Comparison of ENCODE assay signal across 8 cellular contexts in genomic region chr19:51367565-51368365, GRCh38. TPM values are rescaled to one million over a fixed set of nuclear protein-coding genes. Genes with fewer than 3 reads are reported as not detected.
DNase-seq lines count a peak whose midpoint lies in the region; TF ChIP-seq lines count a peak whose summit lies in the region.

No MANE protein-coding gene starts in this region.

- peak in 1 of 4 donors; percentile 5 for TF ChIP-seq POLR2A in stomach (IDR thresholded peaks at IDR 0.05)

- H3K27ac ChIP-seq in stomach, result peak overlapping the region; percentile 84 to 98 (median 93)

- 0 to 2% (median 1%) methylated on average over 29 to 64 of the region's 64 CpGs for WGBS in stomach, 5 donors

- H3K36me3 Mint-ChIP-seq in neural crest cell (ENCODE audit: low read depth), result no peaks in the 10 kb centered on the region

- H3K4me3 ChIP-seq in fibroblast of villous mesenchyme (ENCODE audit: low read depth, low read length) (peak overlapping the region; percentile 81), stomach (peak overlapping the region; percentile 72 to 85 (median 77))

- H3K36me3 ChIP-seq in stomach, result no peaks in the 10 kb centered on the region

- TF ChIP-seq EP300 in stomach (IDR thresholded peaks at IDR 0.05), result no peak

- H3K4me3 Mint-ChIP-seq in neural crest cell, result peak overlapping the region; percentile 99

- DNase-seq in CMK (ENCODE audit: low read depth), result peak; percentile 100
- DNase-seq in GM20000 (ENCODE audit: low spot score), result peak; percentile 98
- DNase-seq in HT-29 (ENCODE audit: low spot score), result peak; percentile 100
- DNase-seq in SHP77 treated with DMSO at 0.1 percent for 48 hours (lab: John Stamatoyannopoulos, UW), result peak; percentile 89
- DNase-seq in activated gamma-delta T cell treated with Interleukin-2 at 50 U/mL for 16 hours, result peak; percentile 95
- peak; percentile 99 for DNase-seq in fibroblast of villous mesenchyme (ENCODE audit: low read depth)
- DNase-seq in neural crest cell (ENCODE audit: low read depth, low spot score), result peak; percentile 99
- DNase-seq in stomach, result peak; percentile 99

- peak overlapping the region; percentile 99 for H3K27ac Mint-ChIP-seq in neural crest cell (ENCODE audit: unreplicated experiment)

- H3K4me1 Mint-ChIP-seq in neural crest cell, result peaks cover 47% of the 10 kb centered on the region

- H3K27me3 Mint-ChIP-seq in neural crest cell (ENCODE audit: low read depth), result no peaks in the 10 kb centered on the region

- H3K9me3 ChIP-seq in stomach, result no peaks in the 10 kb centered on the region

- intact Hi-C loops in stomach (cut with DNase I; ENCODE audit: low total_unique reads), result no loop called here

- no peaks in the 10 kb centered on the region for H3K9me3 Mint-ChIP-seq in neural crest cell

- no peaks in the 10 kb centered on the region for H3K27me3 ChIP-seq in stomach

- H3K4me1 ChIP-seq in stomach, result peaks cover 14 to 48% (median 42%) of the 10 kb centered on the region in 4 donors

- TF ChIP-seq CTCF in GM20000 (IDR thresholded peaks at IDR 0.05; ENCODE audit: extremely low read depth, missing control alignments), result no peak
- TF ChIP-seq CTCF in fibroblast of villous mesenchyme (IDR thresholded peaks at IDR 0.05; ENCODE audit: insufficient read depth, low read depth, low read length), result no peak
- no peak for TF ChIP-seq CTCF in neural crest cell (conservative IDR thresholded peaks at IDR 0.05)
- no peak for TF ChIP-seq CTCF in stomach (IDR thresholded peaks at IDR 0.05)

RNA-seq across cellular contexts. Expression of gene CLDND2, which starts 1.0 kb away (rescaled TPM):
- 0.81 and 1.8 TPM in 2 replicates for total RNA-seq in HT-29 (2014; rRNA removed; shearing (Covaris generic))
- total RNA-seq in fibroblast of villous mesenchyme, result not detected in 2 replicates
- 0.84 and 1.1 TPM in 2 replicates for total RNA-seq in neural crest cell
- not detected for total RNA-seq in stomach
- 1 to 10 TPM in 2 of 3 donors, under 1 TPM in 1; 0.88 to 4.3 (median 1.3) TPM for polyA plus RNA-seq in stomach

RNA-seq across cellular contexts. Expression of gene ETFB, which starts 1.6 kb away (rescaled TPM):
- 375 and 384 TPM in 2 replicates for total RNA-seq in HT-29 (2014; rRNA removed; shearing (Covaris generic))
- total RNA-seq in fibroblast of villous mesenchyme (72.2 and 76.4 TPM in 2 replicates), neural crest cell (41.1 and 42.4 TPM in 2 replicates), stomach (100 to 1,000 TPM in 1 of 5 donors, 10 to 100 TPM in 3, 1 to 10 TPM in 1; 1.2 to 211 (median 53.4) TPM)
- 100 to 1,000 TPM; 146 to 177 (median 157) TPM for polyA plus RNA-seq in stomach

RNA-seq across cellular contexts. Expression of gene NKG7, which starts 4.7 kb away (rescaled TPM):
- not detected in 2 replicates for total RNA-seq in HT-29 (2014; rRNA removed; shearing (Covaris generic))
- total RNA-seq in fibroblast of villous mesenchyme (not detected in 2 replicates), neural crest cell (not detected in 2 replicates), stomach (1 to 10 TPM in 1 of 5 donors, not detected in 4; 7.7 TPM)
- 1 to 10 TPM; 2.1 to 7.3 (median 3.1) TPM for polyA plus RNA-seq in stomach

RNA-seq across cellular contexts. Expression of gene LIM2, which starts 20.0 kb away (rescaled TPM):
- total RNA-seq in HT-29 (2014; rRNA removed; shearing (Covaris generic)), result not detected in 2 replicates
- not detected in 2 replicates for total RNA-seq in fibroblast of villous mesenchyme
- not detected in 2 replicates for total RNA-seq in neural crest cell
- total RNA-seq in stomach, result not detected
- polyA plus RNA-seq in stomach, result not detected

RNA-seq across cellular contexts. Expression of gene C19orf84, which starts 22.6 kb away (rescaled TPM):
- total RNA-seq in HT-29 (2014; rRNA removed; shearing (Covaris generic)), result not detected in 2 replicates
- total RNA-seq in fibroblast of villous mesenchyme (not detected in 2 replicates), neural crest cell (0.23 and 0.50 TPM in 2 replicates), stomach (not detected)
- not detected for polyA plus RNA-seq in stomach

Comparison
In these comparisons a context has a peak if more than half of its experiments do, and no peak if none do; other contexts are left out.
1. Peak in every context shown above with its lines: DNase-seq, H3K4me3 ChIP-seq and H3K27ac ChIP-seq.